In genomic region chr2:127407661-127408003, GRCh38 we compare ENCODE assay signal across 8 cellular contexts. TPM values are rescaled to one million over a fixed set of nuclear protein-coding genes. Genes with fewer than 3 reads are reported as not detected.
A peak's percentile ranks its signal among the peaks of the same experiment; 100 is the strongest.
DNase-seq lines count a peak whose midpoint lies in the region; ATAC-seq and TF ChIP-seq lines count a peak whose summit lies in the region.

No MANE protein-coding gene starts in this region.

- peak overlapping the region; percentile 44 for H3K4me3 Mint-ChIP-seq in activated naive CD8-positive, alpha-beta T cell treated with anti-CD3 and anti-CD28 coated beads, Interleukin-2, amount 10 ng/mL, durations not matched to agents 7 days and 5 days

- in situ Hi-C loops in Caki2 (cut with HindIII; ENCODE audit: low pct_unique_long_range_greater_than_20kb, low sequenced_read_pairs) = no loop called here

- POLR2A ChIA-PET in activated naive CD8-positive, alpha-beta T cell treated with anti-CD3 and anti-CD28 coated beads, Interleukin-2, amount 10 ng/mL, durations not matched to agents 7 days and 5 days (lab: Charles Lee) = interaction anchor here (0.7 to 0.8 kb wide), 2 partner anchors 8 to 9 kb away, joined by 3 read pairs; no protein-coding TSS in a partner anchor

- WGBS in liver = 3% methylated on average over 6 of the region's 6 CpGs

- H3K27me3 ChIP-seq in liver (ENCODE audit: control insufficient read depth in 4 of 4, insufficient read depth in 4 of 4, low read length in 3 of 4) = no peaks in the 10 kb centered on the region
- no peaks in the 10 kb centered on the region for H3K27me3 ChIP-seq in upper lobe of right lung

- ATAC-seq in HG02870 (IDR thresholded peaks at IDR 0.05; ENCODE audit: unreplicated experiment) (peak; percentile 14), upper lobe of right lung (peak; percentile 55), HG03469 (IDR thresholded peaks at IDR 0.05; ENCODE audit: unreplicated experiment) (no peak)
- ATAC-seq in activated naive CD8-positive, alpha-beta T cell treated with anti-CD3 and anti-CD28 coated beads, Interleukin-2, amount 10 ng/mL, durations not matched to agents 7 days and 5 days (ENCODE audit: low read depth) = peak; percentile 31

- H3K27ac Mint-ChIP-seq in activated naive CD8-positive, alpha-beta T cell treated with anti-CD3 and anti-CD28 coated beads, Interleukin-2, amount 10 ng/mL, durations not matched to agents 7 days and 5 days = no peak overlapping the region

- peak overlapping the region; percentile 19 to 55 for H3K9ac ChIP-seq in liver (ENCODE audit: low read depth in 1 of 2, low read length in 2 of 2)

- H3K27me3 Mint-ChIP-seq in activated naive CD8-positive, alpha-beta T cell treated with anti-CD3 and anti-CD28 coated beads, Interleukin-2, amount 10 ng/mL, durations not matched to agents 7 days and 5 days = no peaks in the 10 kb centered on the region

- H3K9me3 Mint-ChIP-seq in activated naive CD8-positive, alpha-beta T cell treated with anti-CD3 and anti-CD28 coated beads, Interleukin-2, amount 10 ng/mL, durations not matched to agents 7 days and 5 days = no peaks in the 10 kb centered on the region

- H3K36me3 Mint-ChIP-seq in activated naive CD8-positive, alpha-beta T cell treated with anti-CD3 and anti-CD28 coated beads, Interleukin-2, amount 10 ng/mL, durations not matched to agents 7 days and 5 days = no peaks in the 10 kb centered on the region

- H3K4me3 ChIP-seq in liver (ENCODE audit: low read depth in 1 of 3, low read length in 3 of 3) (peak overlapping the region in 1 of 3 donors; percentile 67), upper lobe of right lung (peak overlapping the region; percentile 23)

- no peaks in the 10 kb centered on the region for H3K9me3 ChIP-seq in liver (ENCODE audit: control insufficient read depth in 4 of 4, low read length in 3 of 4)
- no peaks in the 10 kb centered on the region for H3K9me3 ChIP-seq in upper lobe of right lung

- peak overlapping the region; percentile 94 to 95 for H3K27ac ChIP-seq in liver (ENCODE audit: low read depth in 1 of 2, low read length in 2 of 2)
- H3K27ac ChIP-seq in upper lobe of right lung = peak overlapping the region; percentile 63

- no peak for TF ChIP-seq CTCF in liver (IDR thresholded peaks at IDR 0.05; ENCODE audit: low read depth, low read length, missing input control)
- no peak for TF ChIP-seq CTCF in upper lobe of right lung (IDR thresholded peaks at IDR 0.05)
- TF ChIP-seq CTCF in GM20000 (IDR thresholded peaks at IDR 0.05; ENCODE audit: extremely low read depth, missing control alignments) = no peak

- TF ChIP-seq RAD21 in liver (IDR thresholded peaks at IDR 0.05) = no peak

- intact Hi-C loops in upper lobe of right lung (cut with DNase I) = no loop called here

- peaks cover 7% of the 10 kb centered on the region for H3K4me1 Mint-ChIP-seq in activated naive CD8-positive, alpha-beta T cell treated with anti-CD3 and anti-CD28 coated beads, Interleukin-2, amount 10 ng/mL, durations not matched to agents 7 days and 5 days

- H3K4me1 ChIP-seq in liver (ENCODE audit: control insufficient read depth in 4 of 4, insufficient read depth in 4 of 4, low read length in 3 of 4) (peaks cover 5 to 35% (median 15%) of the 10 kb centered on the region in 4 donors), upper lobe of right lung (peaks cover 42% of the 10 kb centered on the region)

- H3K36me3 ChIP-seq in liver (ENCODE audit: control insufficient read depth in 4 of 4, insufficient read depth in 3 of 4, low read depth in 1 of 4, low read length in 3 of 4) (no peaks in the 10 kb centered on the region), upper lobe of right lung (no peaks in the 10 kb centered on the region)

- DNase-seq in Caki2 (ENCODE audit: low read depth) (peak; percentile 39), upper lobe of right lung (no peak), NCI-H2171 treated with DMSO at 0.1 percent for 48 hours (lab: John Stamatoyannopoulos, UW) (no peak), GM20000 (ENCODE audit: low spot score) (no peak)
- no peak for DNase-seq in activated naive CD8-positive, alpha-beta T cell treated with anti-CD3 and anti-CD28 coated beads, Interleukin-2, amount 10 ng/mL, durations not matched to agents 7 days and 5 days

TF ChIP-seq in liver, 16 proteins besides CTCF, POLR2A, EP300 and RAD21:
- TF ChIP-seq ATF3 (IDR thresholded peaks at IDR 0.05) (no peak), RXRA (IDR thresholded peaks at IDR 0.05) (no peak), JUND (IDR thresholded peaks at IDR 0.05) (no peak), HNF4A (conservative IDR thresholded peaks at IDR 0.05) (no peak), SP1 (IDR thresholded peaks at IDR 0.05) (no peak), TAF1 (conservative IDR thresholded peaks at IDR 0.05) (no peak), YY1 (IDR thresholded peaks at IDR 0.05) (no peak), REST (IDR thresholded peaks at IDR 0.05) (no peak), FOXA2 (IDR thresholded peaks at IDR 0.05) (no peak), HNF4G (IDR thresholded peaks at IDR 0.05) (no peak), GABPA (IDR thresholded peaks at IDR 0.05 in 1 of 2, conservative IDR thresholded peaks at IDR 0.05 in 1 of 2) (no peak), ZBTB33 (IDR thresholded peaks at IDR 0.05) (no peak)
TF ChIP-seq in liver: peak in this region for 0.

RNA-seq across cellular contexts. Expression of gene PROC, which starts 10.6 kb away (rescaled TPM):
- 0.44 and 1.7 TPM in 2 replicates for total RNA-seq in Caki2 (2014; rRNA removed; shearing (Covaris generic); ENCODE audit: low replicate concordance)
- not detected for total RNA-seq in activated naive CD8-positive, alpha-beta T cell treated with anti-CD3 and anti-CD28 coated beads, Interleukin-2, amount 10 ng/mL, durations not matched to agents 7 days and 5 days
- total RNA-seq in liver (100 to 1,000 TPM; 150 to 376 TPM), upper lobe of right lung (not detected)
- polyA plus RNA-seq in liver = 100 to 1,000 TPM; 305 to 407 TPM

RNA-seq across cellular contexts. Expression of gene MAP3K2, which starts 19.9 kb away (rescaled TPM):
- 15.7 and 23.6 TPM in 2 replicates for total RNA-seq in Caki2 (2014; rRNA removed; shearing (Covaris generic); ENCODE audit: low replicate concordance)
- total RNA-seq in activated naive CD8-positive, alpha-beta T cell treated with anti-CD3 and anti-CD28 coated beads, Interleukin-2, amount 10 ng/mL, durations not matched to agents 7 days and 5 days = 10 to 100 TPM; 65.2 to 69.0 TPM
- total RNA-seq in liver (10 to 100 TPM; 22.0 to 46.2 TPM), upper lobe of right lung (71.5 TPM)
- polyA plus RNA-seq in liver = 10 to 100 TPM in 1 of 2 donors, 1 to 10 TPM in 1; 5.9 to 12.1 TPM

Comparison
In these comparisons a context has a peak if more than half of its experiments do, and no peak if none do; other contexts are left out.
1. RNA of gene PROC, which starts 10.6 kb away (total RNA-seq): 150 to 376 TPM in liver; 0.44 to 1.7 TPM in Caki2, not detected in upper lobe of right lung (single experiment) and not detected in activated naive CD8-positive, alpha-beta T cell treated with anti-CD3 and anti-CD28 coated beads, Interleukin-2, amount 10 ng/mL, durations not matched to agents 7 days and 5 days; every median in the first group is over 10 times any median in the second.